In genomic region chrX:153470411-153471363, GRCh38 we compare ENCODE assay signal across 1 cellular context.
TF ChIP-seq lines count a peak whose summit lies in the region.

Gene HAUS7 (minus strand): TSS chrX:153470576. CDS start chrX:153470557, 19 bp downstream.

TF ChIP-seq in K562, 482 proteins besides CTCF, POLR2A, EP300 and RAD21 (continued from another document):
- TF ChIP-seq HBP1 (CRISPR knock-in tag; IDR thresholded peaks at IDR 0.05) (no peak), ERF (CRISPR knock-in tag; IDR thresholded peaks at IDR 0.05) (no peak), FOXK1 (CRISPR knock-in tag; IDR thresholded peaks at IDR 0.05; ENCODE audit: borderline replicate concordance) (no peak), MEF2A (IDR thresholded peaks at IDR 0.05; ENCODE audit: control insufficient read depth, low read depth, low read length) (no peak)
